In genomic region chr2:73268831-73269685, GRCh38 we compare ENCODE assay signal across 1 cellular context.
A peak's percentile ranks its signal among the peaks of the same experiment; 100 is the strongest.
TF ChIP-seq lines count a peak whose summit lies in the region.

No MANE protein-coding gene starts in this region.

TF ChIP-seq in WTC11, 78 proteins besides CTCF, POLR2A, EP300 and RAD21 (continued from another document):
- peak; percentile 95 for TF ChIP-seq ARID4B (CRISPR knock-in tag; IDR thresholded peaks at IDR 0.05; ENCODE audit: borderline replicate concordance)
- 0 out of 2 replicates have a peak, but pooled peaks have one; percentile 13 for TF ChIP-seq ZNF121 (CRISPR knock-in tag; IDR thresholded peaks at IDR 0.05)
- TF ChIP-seq TEAD1 (CRISPR knock-in tag; IDR thresholded peaks at IDR 0.05): peak; percentile 94
TF ChIP-seq in WTC11: peak in this region for 45.
